Comparison of ENCODE assay signal across 21 cellular contexts in the genomic region with DNA sequence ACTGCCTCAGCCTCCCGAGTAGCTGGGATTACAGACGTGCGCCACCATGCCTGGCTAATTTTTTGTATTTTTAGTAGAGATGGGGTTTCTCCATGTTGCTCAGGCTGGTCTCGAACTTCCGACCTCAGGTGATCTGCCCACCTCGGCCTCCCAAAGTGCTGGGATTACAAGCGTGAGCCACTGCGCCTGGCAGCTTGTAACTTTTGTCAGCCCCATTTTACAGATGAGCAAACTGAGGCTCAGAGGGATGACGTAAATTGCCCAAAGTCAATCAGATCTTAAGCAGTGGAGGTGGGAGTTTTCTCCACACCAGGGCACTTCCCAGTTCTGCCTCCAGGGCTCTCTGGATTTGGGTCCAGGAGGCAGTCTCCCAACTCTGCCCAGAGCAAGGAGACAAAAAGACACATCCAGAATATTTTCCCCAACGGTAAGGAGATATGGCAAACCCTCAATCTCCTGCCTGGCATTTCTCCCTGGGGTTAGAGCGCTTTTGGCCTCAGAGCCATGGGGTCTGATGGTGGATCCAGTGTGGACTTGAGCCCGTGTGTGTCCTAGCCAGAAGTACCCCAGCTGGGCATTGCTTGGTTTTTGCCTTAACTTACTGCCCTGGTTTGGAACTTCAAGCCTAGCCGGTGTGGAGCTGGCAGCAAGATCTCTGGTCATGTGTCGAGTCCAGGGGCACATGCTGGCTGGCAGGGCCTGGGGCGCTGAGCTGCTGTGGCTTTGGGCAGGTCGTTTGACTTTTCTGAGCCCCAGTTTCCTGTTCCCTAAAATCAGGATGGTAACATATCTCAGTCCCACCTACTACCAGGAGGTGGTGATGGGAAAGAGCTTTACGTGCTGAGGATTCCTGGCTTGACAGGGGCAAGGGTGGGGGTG. TPM values are rescaled to one million over a fixed set of nuclear protein-coding genes. Genes with fewer than 3 reads are reported as not detected.
DNase-seq lines count a peak whose midpoint lies in the region; ATAC-seq, FAIRE-seq and TF ChIP-seq lines count a peak whose summit lies in the region.
"Had no signal": no experiment of that assay in that cellular context is flagged by ENCODE, and none has a peak within 500 bp of the region (broad histone marks: within the 10 kb centered on the region; RNA-seq: fewer than 3 reads in every experiment).

No MANE protein-coding gene starts in this region.

- H3K4me3 ChIP-seq in osteoblast (ENCODE audit: insufficient read depth, low read length): no peak overlapping the region
- H3K4me3 ChIP-seq: GM23338 had no signal

- no peaks in the 10 kb centered on the region for H3K36me3 ChIP-seq in osteoblast (ENCODE audit: insufficient read depth, low read length)

- H3K27ac ChIP-seq in osteoblast (ENCODE audit: low read depth, low read length): no peak overlapping the region
- H3K27ac ChIP-seq: C4-2B, KMS-11 had no signal

- TF ChIP-seq CTCF in osteoblast (IDR thresholded peaks at IDR 0.05; ENCODE audit: extremely low read depth, low read depth, low read length): peak; percentile 7

- DNase-seq in ELR (ENCODE audit: low read depth): peak; percentile 35
- DNase-seq in HTR-8/SVneo (ENCODE audit: insufficient read length, low spot score): no peak
- DNase-seq in ecto neural progenitor cell (ENCODE audit: low spot score): peak; percentile 49
- peak; percentile 80 for DNase-seq in osteoblast (ENCODE audit: insufficient read length, low spot score, missing footprints)
- DNase-seq in HuH-7 (ENCODE audit: low spot score): no peak
- DNase-seq in GM19238 (ENCODE audit: insufficient read length, low spot score): no peak
- DNase-seq: AML-193, DND-41, MV-4-11, NCI-H1417, NCI-H187 treated with DMSO at 0.1 percent for 48 hours, NCI-H226, NCI-H524 treated with DMSO at 0.1 percent for 48 hours, RPMI8226, SIG-M5 had no signal

- ATAC-seq in GM21447 (IDR thresholded peaks at IDR 0.05; ENCODE audit: unreplicated experiment): no peak
- ATAC-seq: GM23338 had no signal

- peaks cover 35% of the 10 kb centered on the region for H3K27me3 ChIP-seq in osteoblast (ENCODE audit: insufficient read depth, low read length)

- peak; percentile 42 for FAIRE-seq in HTR-8/SVneo (lab: Jason Lieb, UNC)
- FAIRE-seq: D721Med, G401.6 had no signal

- no peak overlapping the region for H3K4me2 ChIP-seq in osteoblast (ENCODE audit: insufficient read depth, low read length)
- H3K4me2 ChIP-seq: GM23338, KMS-11 had no signal

- no peaks in the 10 kb centered on the region for H4K20me1 ChIP-seq in osteoblast (ENCODE audit: insufficient read depth, low read length)

- H2AFZ ChIP-seq in osteoblast (ENCODE audit: low read length): no peak overlapping the region
- H2AFZ ChIP-seq: GM23338 had no signal

- no peaks in the 10 kb centered on the region for H3K4me1 ChIP-seq in osteoblast (ENCODE audit: insufficient read depth, low read length)

- no peaks in the 10 kb centered on the region for H3K79me2 ChIP-seq in osteoblast (ENCODE audit: insufficient read depth, low read length)

- H3K9me3 ChIP-seq in osteoblast (ENCODE audit: low read depth, low read length): no peaks in the 10 kb centered on the region

RNA-seq across cellular contexts. Expression of gene ADAM11, which starts 3.4 kb away (rescaled TPM):
- total RNA-seq in osteoblast: 0.36 and 0.59 TPM in 2 replicates

RNA-seq across cellular contexts. Expression of gene DBF4B, which starts 53.7 kb away (rescaled TPM):
- 2.2 and 2.7 TPM in 2 replicates for total RNA-seq in osteoblast

Comparison
In these comparisons a context has a peak if more than half of its experiments do, and no peak if none do; other contexts are left out.
1. DNase-seq: peak in ELR (single experiment), ecto neural progenitor cell (single experiment) and osteoblast (single experiment); none in HTR-8/SVneo (single experiment), HuH-7 (single experiment) and GM19238 (single experiment).